8 cellular contexts compared by ENCODE assay signal in genomic region chr7:139109188-139109982, GRCh38. TPM values are rescaled to one million over a fixed set of nuclear protein-coding genes. Genes with fewer than 3 reads are reported as not detected.
DNase-seq lines count a peak whose midpoint lies in the region; ATAC-seq and TF ChIP-seq lines count a peak whose summit lies in the region.

Gene ZC3HAV1 (minus strand): TSS chr7:139109720. CDS start chr7:139109331, 389 bp downstream.

- H3K36me3 ChIP-seq in mucosa of rectum (ENCODE audit: control insufficient read depth in 2 of 2, insufficient read depth in 2 of 2, low read length in 2 of 2) = no peaks in the 10 kb centered on the region

- peak; percentile 61 for ATAC-seq in GM21360 (IDR thresholded peaks at IDR 0.05; ENCODE audit: unreplicated experiment)

- DNase-seq in Caki2 (ENCODE audit: low read depth) = peak; percentile 89
- peak; percentile 78 for DNase-seq in HT1080 (ENCODE audit: low read depth)
- DNase-seq in OCI-M1 (lab: John Stamatoyannopoulos, UW) = peak; percentile 92
- peak; percentile 82 for DNase-seq in activated T-cell treated with anti-CD3 and anti-CD28 coated beads for 24 hours (ENCODE audit: low read depth)
- DNase-seq in epithelial cell of esophagus (ENCODE audit: low read depth) = peak; percentile 75
- DNase-seq in stimulated activated CD8-positive, alpha-beta memory T cell treated with anti-CD3 and anti-CD28 coated beads, Interleukin-4, amount 100 ng/mL, for 4 hours (ENCODE audit: low read depth in 2 of 2, low spot score in 1 of 2) = peak; percentile 75 to 83

- peak within 1 kb of the TSS; percentile 75 to 95 for H3K9ac ChIP-seq in mucosa of rectum (ENCODE audit: low read depth in 1 of 2, low read length in 2 of 2)

- peak within 1 kb of the TSS; percentile 93 to 99 for H3K27ac ChIP-seq in mucosa of rectum (ENCODE audit: low read depth in 2 of 2, low read length in 2 of 2)

- TF ChIP-seq CTCF in epithelial cell of esophagus (IDR thresholded peaks at IDR 0.05; ENCODE audit: insufficient read depth, low read depth, low read length, missing control alignments) = peak; percentile 5

- H3K4me3 ChIP-seq in epithelial cell of esophagus (ENCODE audit: low read length) (peak within 1 kb of the TSS; percentile 86), mucosa of rectum (ENCODE audit: low read length in 2 of 2) (peak within 1 kb of the TSS; percentile 85 to 95)

- in situ Hi-C loops in Caki2 (cut with HindIII; ENCODE audit: low pct_unique_long_range_greater_than_20kb, low sequenced_read_pairs) = no loop called here

- H3K4me1 ChIP-seq in mucosa of rectum (ENCODE audit: control insufficient read depth in 2 of 2, insufficient read depth in 2 of 2, low read length in 2 of 2) = peaks cover 9 to 11% of the 10 kb centered on the region in 2 donors

- no peaks in the 10 kb centered on the region for H3K27me3 ChIP-seq in mucosa of rectum (ENCODE audit: control insufficient read depth in 2 of 2, insufficient read depth in 2 of 2, low read length in 2 of 2)

- H3K9me3 ChIP-seq in mucosa of rectum (ENCODE audit: control insufficient read depth in 2 of 2, low read length in 2 of 2) = no peaks in the 10 kb centered on the region

RNA-seq across cellular contexts. Expression of gene ZC3HAV1, which starts in this region (rescaled TPM):
- total RNA-seq in Caki2 (2014; rRNA removed; shearing (Covaris generic); ENCODE audit: low replicate concordance) = 32.6 and 36.3 TPM in 2 replicates
- 26.7 and 28.3 TPM in 2 replicates for total RNA-seq in HT1080 (2014; rRNA removed; shearing (Covaris generic))
- 15.8 and 22.3 TPM in 2 replicates for polyA plus RNA-seq in HT1080 (2015; cell fraction: cytosol; rRNA removed)
- polyA plus RNA-seq in HT1080 (2015; cell fraction: nucleus; rRNA removed) = 38.4 and 39.3 TPM in 2 replicates

Comparison
In these comparisons a context has a peak if more than half of its experiments do, and no peak if none do; other contexts are left out.
1. Peak in every context shown above with its lines: DNase-seq, ATAC-seq, H3K4me3 ChIP-seq and H3K27ac ChIP-seq.